ENCODE assay signal across 9 cellular contexts in the genomic region with DNA sequence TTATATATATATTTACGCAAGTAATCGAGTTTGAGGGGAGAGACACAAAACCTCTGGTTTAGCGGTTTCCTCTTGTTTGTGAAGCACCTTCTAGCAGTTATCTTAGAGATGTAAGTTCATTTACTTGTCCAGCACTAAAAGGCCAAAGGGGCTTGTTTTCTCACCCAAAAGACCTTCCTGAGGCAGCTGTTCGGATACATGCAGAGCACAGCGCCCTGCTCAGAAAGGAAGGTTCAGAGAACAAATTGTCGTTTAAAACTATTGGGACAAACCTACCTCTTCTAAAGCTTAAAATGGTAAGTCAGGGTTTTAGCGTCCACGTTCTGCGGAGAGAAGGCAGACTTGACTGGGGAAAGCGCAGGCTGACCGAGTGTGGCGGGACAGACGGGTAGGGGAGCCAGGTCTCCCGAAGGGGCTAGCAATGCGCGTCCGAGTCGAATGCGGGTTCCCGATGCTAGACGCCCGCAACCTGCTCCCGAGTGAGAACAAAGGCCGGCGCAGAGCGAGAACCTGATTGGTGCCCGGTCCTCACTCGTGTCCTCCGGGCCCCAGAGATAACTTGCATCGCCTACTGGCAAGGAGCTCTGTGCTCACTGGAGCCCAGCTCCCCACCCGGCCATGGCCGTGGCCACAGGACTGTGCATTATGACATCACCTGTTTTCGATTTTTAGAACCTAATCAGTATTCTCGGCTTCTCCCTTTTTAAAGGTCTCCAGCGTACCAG. TPM values are rescaled to one million over a fixed set of nuclear protein-coding genes. Genes with fewer than 3 reads are reported as not detected.
DNase-seq lines count a peak whose midpoint lies in the region; ATAC-seq and TF ChIP-seq lines count a peak whose summit lies in the region.
"Had no signal": no experiment of that assay in that cellular context is flagged by ENCODE, and none has a peak within 500 bp of the region (broad histone marks: within the 10 kb centered on the region; RNA-seq: fewer than 3 reads in every experiment).

No MANE protein-coding gene starts in this region.

- intact Hi-C loops in CD8-positive, alpha-beta T cell (cut with DNase I, micrococcal nuclease): loop anchor here (1.0 to 10.0 kb wide), 17 partner anchors 22 to 1163 kb away; partner anchors contain the start of genes FAM76B (in 2 of the 2), CCDC82 (in 1 of the 2), CWC15 (in 1 of the 2) and ENDOD1 (in 1 of the 2)
- intact Hi-C loops in activated CD4-positive, alpha-beta T cell treated with anti-CD3 and anti-CD28 coated beads for 36 hours (cut with DNase I, micrococcal nuclease): loop anchor here (1.0 to 5.0 kb wide), 16 partner anchors 22 to 1157 kb away; partner anchors contain the start of genes CCDC82 (in 1 of the 2), CEP57 (in 1 of the 2), CWC15 (in 1 of the 2) and ENDOD1 (in 1 of the 2)
- intact Hi-C loops in colonic mucosa (cut with DNase I): loop anchor here (10.0 kb wide), 1 partner anchor 1103 kb away; no protein-coding TSS in a partner anchor

- POLR2A ChIA-PET in CD8-positive, alpha-beta T cell (lab: Charles Lee): interaction anchor here (0.7 to 3.8 kb wide), 25 partner anchors 9 to 1491 kb away, joined by 3 to 50 read pairs (median 5); partner anchors contain the start of genes C11orf54, CEP57, ENDOD1 and FAM76B
- POLR2A ChIA-PET in activated CD4-positive, alpha-beta T cell treated with anti-CD3 and anti-CD28 coated beads for 36 hours (lab: Charles Lee): interaction anchor here (0.6 to 2.2 kb wide), 8 partner anchors 13 to 559 kb away, joined by 3 to 14 read pairs (median 4); partner anchors contain the start of genes ENDOD1 and FAM76B

- no peak for TF ChIP-seq CTCF in CD8-positive, alpha-beta T cell (IDR thresholded peaks at IDR 0.05)
- no peak for TF ChIP-seq CTCF in colonic mucosa (IDR thresholded peaks at IDR 0.05)

- peaks cover 55% of the 10 kb centered on the region for H3K4me1 Mint-ChIP-seq in CD8-positive, alpha-beta T cell (ENCODE audit: low read depth)
- peaks cover 41% of the 10 kb centered on the region for H3K4me1 Mint-ChIP-seq in activated CD4-positive, alpha-beta T cell treated with anti-CD3 and anti-CD28 coated beads for 36 hours

- H3K9ac ChIP-seq in colonic mucosa (ENCODE audit: low read depth in 2 of 2, low read length in 2 of 2): peak overlapping the region; percentile 13 to 63

- no peaks in the 10 kb centered on the region for H3K9me3 ChIP-seq in CD8-positive, alpha-beta T cell (ENCODE audit: low read length)
- no peaks in the 10 kb centered on the region for H3K9me3 ChIP-seq in colonic mucosa

- no peaks in the 10 kb centered on the region for H3K36me3 ChIP-seq in CD8-positive, alpha-beta T cell (ENCODE audit: insufficient read depth, low read length)
- H3K36me3 ChIP-seq in colonic mucosa: no peaks in the 10 kb centered on the region

- peak overlapping the region; percentile 60 for H3K4me3 ChIP-seq in CD8-positive, alpha-beta T cell (ENCODE audit: low read depth, low read length)
- peak overlapping the region; percentile 94 for H3K4me3 ChIP-seq in colonic mucosa

- no peaks in the 10 kb centered on the region for H3K27me3 Mint-ChIP-seq in CD8-positive, alpha-beta T cell (ENCODE audit: low read depth)
- H3K27me3 Mint-ChIP-seq in activated CD4-positive, alpha-beta T cell treated with anti-CD3 and anti-CD28 coated beads for 36 hours: no peaks in the 10 kb centered on the region
- H3K27me3 Mint-ChIP-seq: IgD-negative memory B cell had no signal

- H3K27ac Mint-ChIP-seq in CD8-positive, alpha-beta T cell: no peak overlapping the region
- no peak overlapping the region for H3K27ac Mint-ChIP-seq in activated CD4-positive, alpha-beta T cell treated with anti-CD3 and anti-CD28 coated beads for 36 hours
- H3K27ac Mint-ChIP-seq: IgD-negative memory B cell had no signal

- peak; percentile 38 to 82 (median 69) for DNase-seq in CD8-positive, alpha-beta T cell
- peak; percentile 76 for DNase-seq in NCI-H1105 (lab: John Stamatoyannopoulos, UW)
- DNase-seq in activated CD4-positive, alpha-beta T cell treated with anti-CD3 and anti-CD28 coated beads for 36 hours: peak; percentile 83
- DNase-seq in colonic mucosa: peak; percentile 72
- peak; percentile 95 for DNase-seq in left kidney (ENCODE audit: low read depth, low spot score)
- DNase-seq in stimulated activated CD4-positive, alpha-beta T cell treated with anti-CD3 and anti-CD28 coated beads, Interleukin-1b, Interleukin-23, amount 100 ng/mL, for 4 hours (ENCODE audit: low read depth in 2 of 2): peak; percentile 35 to 41
- no peak for DNase-seq in SIG-M5 treated with dmso at 0.1 percent for 504 hours (lab: John Stamatoyannopoulos, UW; ENCODE audit: unreplicated experiment)

- peaks cover 5% of the 10 kb centered on the region for H3K36me3 Mint-ChIP-seq in CD8-positive, alpha-beta T cell
- no peaks in the 10 kb centered on the region for H3K36me3 Mint-ChIP-seq in activated CD4-positive, alpha-beta T cell treated with anti-CD3 and anti-CD28 coated beads for 36 hours (ENCODE audit: low read depth)

- ATAC-seq in CD8-positive, alpha-beta T cell: peak; percentile 5
- ATAC-seq in GM21528 (IDR thresholded peaks at IDR 0.05; ENCODE audit: low FRiP score, unreplicated experiment): peak; percentile 26
- peak; percentile 34 for ATAC-seq in activated CD4-positive, alpha-beta T cell treated with anti-CD3 and anti-CD28 coated beads for 36 hours

- H3K9me3 Mint-ChIP-seq in CD8-positive, alpha-beta T cell: no peaks in the 10 kb centered on the region
- no peaks in the 10 kb centered on the region for H3K9me3 Mint-ChIP-seq in activated CD4-positive, alpha-beta T cell treated with anti-CD3 and anti-CD28 coated beads for 36 hours (ENCODE audit: low read depth)
- H3K9me3 Mint-ChIP-seq: IgD-negative memory B cell had no signal

- H3K27ac ChIP-seq in CD8-positive, alpha-beta T cell (ENCODE audit: low read depth, low read length): peak overlapping the region; percentile 61
- H3K27ac ChIP-seq in colonic mucosa: peak overlapping the region; percentile 76

- CTCF ChIA-PET in CD8-positive, alpha-beta T cell (lab: Charles Lee): interaction anchor here (0.7 to 2.2 kb wide), 18 partner anchors 18 to 1110 kb away, joined by 3 to 19 read pairs (median 4); partner anchors contain the start of genes ENDOD1 and SRSF8
- CTCF ChIA-PET in activated CD4-positive, alpha-beta T cell treated with anti-CD3 and anti-CD28 coated beads for 36 hours (lab: Charles Lee): interaction anchor here (0.7 to 2.6 kb wide), 31 partner anchors 8 to 559 kb away, joined by 3 to 17 read pairs (median 4); partner anchors contain the start of genes CEP57, CWC15 and KDM4D

- peaks cover 17% of the 10 kb centered on the region for H3K4me1 ChIP-seq in CD8-positive, alpha-beta T cell (ENCODE audit: insufficient read depth, low read length)
- no peaks in the 10 kb centered on the region for H3K4me1 ChIP-seq in colonic mucosa

- H3K27me3 ChIP-seq in CD8-positive, alpha-beta T cell (ENCODE audit: insufficient read depth, low read length): no peaks in the 10 kb centered on the region
- no peaks in the 10 kb centered on the region for H3K27me3 ChIP-seq in colonic mucosa

- no peak overlapping the region for H3K4me3 Mint-ChIP-seq in CD8-positive, alpha-beta T cell
- H3K4me3 Mint-ChIP-seq in activated CD4-positive, alpha-beta T cell treated with anti-CD3 and anti-CD28 coated beads for 36 hours: no peak overlapping the region
- H3K4me3 Mint-ChIP-seq: IgD-negative memory B cell had no signal

RNA-seq across cellular contexts. Expression of gene SESN3, which starts 1.0 kb away (rescaled TPM):
- total RNA-seq in CD8-positive, alpha-beta T cell: 10 to 100 TPM; 30.9 to 31.5 TPM
- total RNA-seq in activated CD4-positive, alpha-beta T cell treated with anti-CD3 and anti-CD28 coated beads for 36 hours: 10 to 100 TPM in 1 of 2 experiments, 1 to 10 TPM in 1; 8.4 to 12.3 TPM
- total RNA-seq in colonic mucosa: 10 to 100 TPM; 14.7 to 21.2 TPM
